Comparison of ENCODE assay signal across 9 cellular contexts in the genomic region with DNA sequence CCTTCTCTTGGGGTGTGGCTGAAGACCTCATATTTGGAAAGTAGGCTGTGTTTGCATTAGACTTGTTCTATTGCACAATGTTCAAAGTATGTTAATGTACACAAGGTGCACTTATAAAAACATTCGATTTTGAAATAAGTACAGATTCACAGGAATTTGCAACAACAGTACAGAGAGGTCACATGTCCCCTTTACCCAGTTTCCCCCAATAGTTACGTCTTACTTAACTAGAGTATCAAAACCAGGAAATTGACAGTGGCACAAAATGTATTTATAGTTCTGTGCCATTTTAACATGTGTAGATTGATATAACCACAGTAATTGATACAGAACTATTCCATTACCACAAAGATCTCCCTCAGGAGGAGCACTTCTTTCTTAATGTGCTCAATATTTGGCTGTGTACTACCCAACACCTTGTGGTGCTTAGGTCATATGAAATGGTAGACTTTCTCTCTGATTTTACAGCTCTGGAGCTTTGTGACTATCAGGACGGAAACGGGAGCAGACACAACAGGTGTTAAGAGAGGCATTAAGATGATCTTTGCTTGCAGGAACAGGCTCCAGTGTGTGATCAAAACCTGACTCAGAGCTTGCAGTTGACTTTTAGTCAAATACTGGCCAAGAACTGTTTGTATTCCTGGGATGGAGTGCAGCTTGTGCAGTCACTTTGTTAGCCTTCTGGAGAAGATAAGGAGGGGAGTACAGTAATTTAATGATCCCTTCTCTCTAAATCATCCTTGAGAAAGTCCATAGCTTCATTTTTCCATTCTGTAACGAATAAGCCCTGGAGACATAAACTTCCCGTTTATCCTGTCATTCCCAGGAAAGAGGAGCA. TPM values are rescaled to one million over a fixed set of nuclear protein-coding genes. Genes with fewer than 3 reads are reported as not detected.
DNase-seq lines count a peak whose midpoint lies in the region; ATAC-seq and TF ChIP-seq lines count a peak whose summit lies in the region.
"Had no signal": no experiment of that assay in that cellular context is flagged by ENCODE, and none has a peak within 500 bp of the region (broad histone marks: within the 10 kb centered on the region; RNA-seq: fewer than 3 reads in every experiment).

No MANE protein-coding gene starts in this region.

- H3K4me1 ChIP-seq in Peyer's patch (peaks cover 0 to 33% (median 2%) of the 10 kb centered on the region in 4 donors), esophagus squamous epithelium (peaks cover 15 to 80% (median 39%) of the 10 kb centered on the region in 3 donors), sigmoid colon (peaks cover 0 to 59% (median 45%) of the 10 kb centered on the region in 4 donors), MM.1S (ENCODE audit: low read length) (peaks cover 5% of the 10 kb centered on the region)

- H3K9me3 ChIP-seq in Peyer's patch (no peaks in the 10 kb centered on the region), esophagus squamous epithelium (no peaks in the 10 kb centered on the region), sigmoid colon (no peaks in the 10 kb centered on the region), MM.1S (replicated peaks; ENCODE audit: insufficient read depth, low read length) (no peaks in the 10 kb centered on the region)

- no peak for ATAC-seq in GM19467 (IDR thresholded peaks at IDR 0.05; ENCODE audit: unreplicated experiment)

- no peak overlapping the region for H3K9ac ChIP-seq in MM.1S (ENCODE audit: low read length)

- H3K36me3 ChIP-seq in Peyer's patch (no peaks in the 10 kb centered on the region), esophagus squamous epithelium (no peaks in the 10 kb centered on the region), sigmoid colon (no peaks in the 10 kb centered on the region), MM.1S (replicated peaks; ENCODE audit: insufficient read depth, low read length) (no peaks in the 10 kb centered on the region)

- no peaks in the 10 kb centered on the region for H3K9me2 ChIP-seq in MM.1S (replicated peaks; ENCODE audit: insufficient read depth, low read length)

- TF ChIP-seq POLR2A in Peyer's patch (IDR thresholded peaks at IDR 0.05) (no peak), esophagus squamous epithelium (IDR thresholded peaks at IDR 0.05) (peak in 2 of 4 donors; percentile 30 to 36), sigmoid colon (IDR thresholded peaks at IDR 0.05) (no peak)

- peak; percentile 62 for DNase-seq in DMS 273 (lab: John Stamatoyannopoulos, UW; ENCODE audit: unreplicated experiment)
- peak in 1 of 3 donors; percentile 51 for DNase-seq in Peyer's patch
- DNase-seq in esophagus squamous epithelium (lab: John Stamatoyannopoulos, UW): no peak
- peak; percentile 69 for DNase-seq in sigmoid colon
- no peak for DNase-seq in MM.1S
- no peak for DNase-seq in activated CD4-positive, alpha-beta T cell treated with anti-CD3 and anti-CD28 coated beads for 4 hours
- DNase-seq in activated gamma-delta T cell treated with Interleukin-2 at 50 U/mL for 16 hours: no peak
- DNase-seq: head of caudate nucleus had no signal

- H3K27me3 ChIP-seq in Peyer's patch (no peaks in the 10 kb centered on the region), esophagus squamous epithelium (no peaks in the 10 kb centered on the region), sigmoid colon (no peaks in the 10 kb centered on the region), MM.1S (replicated peaks; ENCODE audit: insufficient read depth, low read length) (peaks cover 10% of the 10 kb centered on the region; the same call in 1 of the 2 replicates)

- H3K27ac ChIP-seq in Peyer's patch (peak overlapping the region; percentile 18 to 93 (median 50)), esophagus squamous epithelium (peak overlapping the region; percentile 74 to 98 (median 97)), sigmoid colon (peak overlapping the region; percentile 91 to 99 (median 96)), MM.1S (ENCODE audit: low read length) (no peak overlapping the region)

- no peaks in the 10 kb centered on the region for H4K20me1 ChIP-seq in MM.1S (ENCODE audit: insufficient read depth, low read length)

- H3F3A ChIP-seq in MM.1S (ENCODE audit: insufficient read depth, low read length): no peaks in the 10 kb centered on the region

- H3K4me2 ChIP-seq in MM.1S (ENCODE audit: low read depth, low read length): no peak overlapping the region

- H3K4me3 ChIP-seq in Peyer's patch (no peak overlapping the region), esophagus squamous epithelium (peak overlapping the region in 1 of 4 donors; percentile 9), sigmoid colon (no peak overlapping the region), MM.1S (ENCODE audit: low read length) (no peak overlapping the region)

- peak in 3 of 4 donors; percentile 60 to 73 (median 64) for TF ChIP-seq EP300 in sigmoid colon (IDR thresholded peaks at IDR 0.05)

- no peaks in the 10 kb centered on the region for H3K79me2 ChIP-seq in MM.1S (ENCODE audit: low read length)

- WGBS in esophagus squamous epithelium, 2 donors: 13 to 28% methylated on average over 6 of the region's 6 CpGs
- 14 to 48% methylated on average over 6 of the region's 6 CpGs for WGBS in sigmoid colon, 2 donors

- H2AFZ ChIP-seq in MM.1S (ENCODE audit: low read length): no peak overlapping the region

- intact Hi-C loops in esophagus squamous epithelium (cut with DNase I) (no loop called here), sigmoid colon (cut with DNase I) (loop anchor here (5.0 kb wide), 1 partner anchor 105 kb away; a partner anchor contains a TSS)

- TF ChIP-seq CTCF in Peyer's patch (IDR thresholded peaks at IDR 0.05) (no peak), esophagus squamous epithelium (IDR thresholded peaks at IDR 0.05) (no peak), sigmoid colon (IDR thresholded peaks at IDR 0.05) (no peak), MM.1S (IDR thresholded peaks at IDR 0.05; ENCODE audit: low read length) (no peak)

RNA-seq across cellular contexts. Expression of a gene that starts 2.7 kb away (rescaled TPM):
- total RNA-seq in Peyer's patch: 10 to 100 TPM; 30.5 to 60.1 (median 47.2) TPM
- total RNA-seq in esophagus squamous epithelium: 100 to 1,000 TPM in 2 of 4 donors, 10 to 100 TPM in 2; 43.7 to 169 (median 119) TPM
- total RNA-seq in sigmoid colon: 100 to 1,000 TPM; 303 to 609 (median 321) TPM
- polyA plus RNA-seq in sigmoid colon: 100 to 1,000 TPM in 1 of 3 donors, 10 to 100 TPM in 2; 22.8 to 140 (median 44.6) TPM

Comparison
In these comparisons a context has a peak if more than half of its experiments do, and no peak if none do; other contexts are left out.
1. DNase-seq: peak in DMS 273 (single experiment) and sigmoid colon (single experiment); none in esophagus squamous epithelium (single experiment), MM.1S (single experiment), activated CD4-positive, alpha-beta T cell treated with anti-CD3 and anti-CD28 coated beads for 4 hours (0 of 2) and activated gamma-delta T cell treated with Interleukin-2 at 50 U/mL for 16 hours (single experiment).